ENCODE assay signal across 8 cellular contexts in genomic region chr19:35269425-35270117, GRCh38. TPM values are rescaled to one million over a fixed set of nuclear protein-coding genes. Genes with fewer than 3 reads are reported as not detected.
A peak's percentile ranks its signal among the peaks of the same experiment; 100 is the strongest.
DNase-seq lines count a peak whose midpoint lies in the region; ATAC-seq and TF ChIP-seq lines count a peak whose summit lies in the region.

No MANE protein-coding gene starts in this region.

- H3K27me3 Mint-ChIP-seq in neural crest cell (ENCODE audit: low read depth) = no peaks in the 10 kb centered on the region

- DNase-seq in DMS153 (lab: John Stamatoyannopoulos, UW) (peak; percentile 69), RPMI8226 (peak; percentile 85), fibroblast of the conjunctiva (ENCODE audit: low read depth) (peak; percentile 60), neural crest cell (ENCODE audit: low read depth, low spot score) (peak; percentile 78)
- peak; percentile 62 for DNase-seq in activated effector memory CD4-positive, alpha-beta T cell treated with Interleukin-2 at 50 U/mL for 16 hours

- TF ChIP-seq CTCF in neural crest cell (conservative IDR thresholded peaks at IDR 0.05) = peak; percentile 89

- no peak for TF ChIP-seq EP300 in Ishikawa (IDR thresholded peaks at IDR 0.05; ENCODE audit: borderline replicate concordance)

- H3K4me1 Mint-ChIP-seq in neural crest cell = peaks cover 7% of the 10 kb centered on the region

- peak; percentile 48 for ATAC-seq in GM21528 (IDR thresholded peaks at IDR 0.05; ENCODE audit: low FRiP score, unreplicated experiment)

- peaks cover 12% of the 10 kb centered on the region for H3K36me3 Mint-ChIP-seq in neural crest cell (ENCODE audit: low read depth)

- H3K9me3 ChIP-seq in stomach smooth muscle (ENCODE audit: control insufficient read depth in 2 of 2, low read length in 2 of 2) = no peaks in the 10 kb centered on the region

- H3K27ac Mint-ChIP-seq in neural crest cell (ENCODE audit: unreplicated experiment) = no peak overlapping the region

- H3K36me3 ChIP-seq in stomach smooth muscle (ENCODE audit: control insufficient read depth in 2 of 2, insufficient read depth in 2 of 2, low read length in 2 of 2) = peaks cover 22 to 33% of the 10 kb centered on the region in 2 donors

- peak overlapping the region; percentile 84 for H3K4me3 Mint-ChIP-seq in neural crest cell

- H3K4me1 ChIP-seq in stomach smooth muscle (ENCODE audit: control insufficient read depth, insufficient read depth, low read length) = peaks cover 37% of the 10 kb centered on the region

- no peaks in the 10 kb centered on the region for H3K9me3 Mint-ChIP-seq in neural crest cell

- peak overlapping the region in 1 of 2 donors; percentile 80 for H3K4me3 ChIP-seq in stomach smooth muscle (ENCODE audit: low read length in 2 of 2)

- peak; percentile 43; the same call in 1 of the 2 replicates for TF ChIP-seq RAD21 in Ishikawa (IDR thresholded peaks at IDR 0.05; ENCODE audit: low read depth)

- H3K27me3 ChIP-seq in stomach smooth muscle (ENCODE audit: control insufficient read depth in 1 of 2, insufficient read depth in 2 of 2, low read length in 2 of 2) = no peaks in the 10 kb centered on the region

- H3K27ac ChIP-seq in stomach smooth muscle (ENCODE audit: low read length) = no peak overlapping the region

- H3K9ac ChIP-seq in stomach smooth muscle (ENCODE audit: low read length in 2 of 2) = peak overlapping the region; percentile 48 to 60

TF ChIP-seq in Ishikawa, 13 proteins besides CTCF, POLR2A, EP300 and RAD21:
- TF ChIP-seq TCF12 (IDR thresholded peaks at IDR 0.05; ENCODE audit: low read depth) (0 out of 2 replicates have a peak, but pooled peaks have one; percentile 18), USF1 (IDR thresholded peaks at IDR 0.05) (peak; percentile 49), TEAD4 (IDR thresholded peaks at IDR 0.05) (peak; percentile 63), CEBPB (IDR thresholded peaks at IDR 0.05) (no peak), YY1 (IDR thresholded peaks at IDR 0.05; ENCODE audit: low read depth) (peak; percentile 59)

RNA-seq across cellular contexts. Expression of gene USF2, which starts 0.8 kb away (rescaled TPM):
- total RNA-seq in neural crest cell = 107 and 111 TPM in 2 replicates

RNA-seq across cellular contexts. Expression of gene HAMP, which starts 12.8 kb away (rescaled TPM):
- total RNA-seq in neural crest cell = 0.47 and 0.57 TPM in 2 replicates

RNA-seq across cellular contexts. Expression of gene LSR, which starts 20.8 kb away (rescaled TPM):
- total RNA-seq in neural crest cell = 3.5 and 4.0 TPM in 2 replicates

RNA-seq across cellular contexts. Expression of gene MAG, which starts 22.4 kb away (rescaled TPM):
- total RNA-seq in neural crest cell = not detected in 2 replicates

RNA-seq across cellular contexts. Expression of gene FAM187B, which starts 41.0 kb away (rescaled TPM):
- not detected in 2 replicates for total RNA-seq in neural crest cell
